In genomic region chr19:41431426-41432386, GRCh38 we compare ENCODE assay signal across 9 cellular contexts. TPM values are rescaled to one million over a fixed set of nuclear protein-coding genes. Genes with fewer than 3 reads are reported as not detected.
A peak's percentile ranks its signal among the peaks of the same experiment; 100 is the strongest.
DNase-seq lines count a peak whose midpoint lies in the region; ATAC-seq and TF ChIP-seq lines count a peak whose summit lies in the region.
"Had no signal": no experiment of that assay in that cellular context is flagged by ENCODE, and none has a peak within 500 bp of the region (broad histone marks: within the 10 kb centered on the region; RNA-seq: fewer than 3 reads in every experiment).

No MANE protein-coding gene starts in this region.

- CTCF ChIA-PET in PC-3 (lab: Charles Lee) = no interaction called here

- H3K9me2 ChIP-seq in PC-3 (replicated peaks; ENCODE audit: low read length) = no peaks in the 10 kb centered on the region

- TSS peak; percentile 38 for BruUV-seq in PC-3 (replicated peaks; lab: Mats Ljungman, UMichigan)

- in situ Hi-C loops in gastrocnemius medialis (cut with MboI; ENCODE audit: low sequenced_read_pairs in 4 of 4) = no loop called here

- peak; percentile 46; the same call in 1 of the 2 replicates for TF ChIP-seq CTCF in PC-3 (conservative IDR thresholded peaks at IDR 0.05; ENCODE audit: low read depth, low read length)
- TF ChIP-seq CTCF in esophagus squamous epithelium (IDR thresholded peaks at IDR 0.05) = peak in 4 of 6 experiments; percentile 13 to 46 (median 16)
- peak; percentile 14 to 41 (median 24) for TF ChIP-seq CTCF in gastrocnemius medialis (IDR thresholded peaks at IDR 0.05 in 4 of 5, conservative IDR thresholded peaks at IDR 0.05 in 1 of 5)

- H3K4me1 ChIP-seq in PC-3 (ENCODE audit: insufficient read depth, low read length) = no peaks in the 10 kb centered on the region
- peaks cover 12 to 26% (median 17%) of the 10 kb centered on the region in 3 donors for H3K4me1 ChIP-seq in esophagus squamous epithelium
- peaks cover 23 to 34% of the 10 kb centered on the region in 2 donors for H3K4me1 ChIP-seq in gastrocnemius medialis

- DNase-seq in NCI-H510A treated with DMSO at 0.1 percent for 48 hours (lab: John Stamatoyannopoulos, UW) = peak; percentile 43
- no peak for DNase-seq in NCI-H510A (lab: John Stamatoyannopoulos, UW)
- no peak for DNase-seq in PC-3
- no peak for DNase-seq in esophagus squamous epithelium (lab: John Stamatoyannopoulos, UW)
- DNase-seq in gastrocnemius medialis = peak in 1 of 2 donors; percentile 75
- no peak for DNase-seq in NCI-H1694 treated with DMSO at 0.1 percent for 48 hours (lab: John Stamatoyannopoulos, UW)
- no peak for DNase-seq in kidney glomerular epithelial cell (lab: John Stamatoyannopoulos, UW)

- TF ChIP-seq POLR2A in esophagus squamous epithelium (IDR thresholded peaks at IDR 0.05) (no peak), gastrocnemius medialis (IDR thresholded peaks at IDR 0.05) (no peak)

- H3K79me2 ChIP-seq in PC-3 (ENCODE audit: low read length) = no peaks in the 10 kb centered on the region

- H3K4me2 ChIP-seq in PC-3 (ENCODE audit: low read length) = no peak overlapping the region

- POLR2A ChIA-PET in PC-3 (lab: Charles Lee; ENCODE audit: unreplicated experiment) = no interaction called here

- no peaks in the 10 kb centered on the region for H3F3A ChIP-seq in PC-3 (ENCODE audit: low read length, unreplicated experiment)

- H3K4me3 ChIP-seq in PC-3 (ENCODE audit: low read length) = no peak overlapping the region
- no peak overlapping the region for H3K4me3 ChIP-seq in esophagus squamous epithelium
- no peak overlapping the region for H3K4me3 ChIP-seq in gastrocnemius medialis

- no peak overlapping the region for H3K27ac ChIP-seq in PC-3 (ENCODE audit: low read length)
- no peak overlapping the region for H3K27ac ChIP-seq in esophagus squamous epithelium
- peak overlapping the region; percentile 70 to 89 (median 76) for H3K27ac ChIP-seq in gastrocnemius medialis

- no peak overlapping the region for H2AFZ ChIP-seq in PC-3 (ENCODE audit: low read length)

- no peaks in the 10 kb centered on the region for H3K36me3 ChIP-seq in PC-3 (ENCODE audit: low read depth, low read length)
- peaks cover 7 to 67% (median 17%) of the 10 kb centered on the region in 3 donors for H3K36me3 ChIP-seq in esophagus squamous epithelium
- peaks cover 0 to 15% of the 10 kb centered on the region in 2 donors for H3K36me3 ChIP-seq in gastrocnemius medialis

- 74% methylated on average over 20 to 21 of the region's 23 CpGs for WGBS in esophagus squamous epithelium, 2 donors

- ATAC-seq in PC-3 = no peak
- ATAC-seq in gastrocnemius medialis = peak; percentile 52 to 84
- ATAC-seq in GM21515 (IDR thresholded peaks at IDR 0.05; ENCODE audit: unreplicated experiment) = no peak
- ATAC-seq: effector memory CD8-positive, alpha-beta T cell had no signal

- no peaks in the 10 kb centered on the region for H4K20me1 ChIP-seq in PC-3 (ENCODE audit: low read length)

- no peak overlapping the region for H3K9ac ChIP-seq in PC-3 (ENCODE audit: low read length)

- H3K9me3 ChIP-seq in PC-3 (ENCODE audit: low read length) (no peaks in the 10 kb centered on the region), esophagus squamous epithelium (no peaks in the 10 kb centered on the region), gastrocnemius medialis (no peaks in the 10 kb centered on the region)

- no peaks in the 10 kb centered on the region for H3K27me3 ChIP-seq in PC-3 (ENCODE audit: low read length)
- no peaks in the 10 kb centered on the region for H3K27me3 ChIP-seq in esophagus squamous epithelium
- H3K27me3 ChIP-seq in gastrocnemius medialis = no peaks in the 10 kb centered on the region

- intact Hi-C loops in PC-3 (cut with micrococcal nuclease) = no loop called here
- intact Hi-C loops in esophagus squamous epithelium (cut with DNase I) = no loop called here
- intact Hi-C loops in gastrocnemius medialis (cut with DNase I; ENCODE audit: low total_unique reads) = no loop called here

RNA-seq across cellular contexts. Expression of gene B3GNT8, which starts 4.5 kb away (rescaled TPM):
- 2.3 TPM in 1 of 2 replicates, not detected in the other for total RNA-seq in PC-3 (2014; rRNA removed)
- total RNA-seq in esophagus squamous epithelium = 10 to 100 TPM; 11.6 to 84.4 (median 35.3) TPM
- under 1 TPM in 3 of 4 donors, not detected in 1; 0.24 to 0.33 (median 0.33) TPM for total RNA-seq in gastrocnemius medialis

RNA-seq across cellular contexts. Expression of gene DMAC2, which starts 8.0 kb away (rescaled TPM):
- total RNA-seq in PC-3 (2014; rRNA removed) = 36.8 and 44.6 TPM in 2 replicates
- total RNA-seq in esophagus squamous epithelium = 10 to 100 TPM; 25.1 to 41.4 (median 35.7) TPM
- 10 to 100 TPM; 41.0 to 61.0 (median 49.8) TPM for total RNA-seq in gastrocnemius medialis

RNA-seq across cellular contexts. Expression of gene ERICH4, which starts 11.2 kb away (rescaled TPM):
- total RNA-seq in PC-3 (2014; rRNA removed) = not detected in 2 replicates
- total RNA-seq in esophagus squamous epithelium = not detected
- total RNA-seq in gastrocnemius medialis = not detected

RNA-seq across cellular contexts. Expression of gene BCKDHA, which starts 34.1 kb away (rescaled TPM):
- 49.2 and 53.1 TPM in 2 replicates for total RNA-seq in PC-3 (2014; rRNA removed)
- total RNA-seq in esophagus squamous epithelium = 10 to 100 TPM; 55.1 to 87.2 (median 58.6) TPM
- 100 to 1,000 TPM in 1 of 4 donors, 10 to 100 TPM in 3; 80.8 to 115 (median 84.1) TPM for total RNA-seq in gastrocnemius medialis

RNA-seq across cellular contexts. Expression of gene EXOSC5, which starts 34.5 kb away (rescaled TPM):
- total RNA-seq in PC-3 (2014; rRNA removed) = 40.8 and 41.5 TPM in 2 replicates
- 10 to 100 TPM; 22.4 to 37.0 (median 28.6) TPM for total RNA-seq in esophagus squamous epithelium
- 10 to 100 TPM; 29.1 to 61.9 (median 40.9) TPM for total RNA-seq in gastrocnemius medialis

Comparison
In these comparisons a context has a peak if more than half of its experiments do, and no peak if none do; other contexts are left out.
1. ATAC-seq: peak in gastrocnemius medialis (2 of 2); none in PC-3 (single experiment) and GM21515 (single experiment).
2. H3K27ac ChIP-seq: peak in gastrocnemius medialis (4 of 4); none in PC-3 (single experiment) and esophagus squamous epithelium (0 of 4).
3. Peak in every context shown above with its lines, with median percentiles within 50 percentile points of each other: CTCF ChIP-seq.